In the genomic region with DNA sequence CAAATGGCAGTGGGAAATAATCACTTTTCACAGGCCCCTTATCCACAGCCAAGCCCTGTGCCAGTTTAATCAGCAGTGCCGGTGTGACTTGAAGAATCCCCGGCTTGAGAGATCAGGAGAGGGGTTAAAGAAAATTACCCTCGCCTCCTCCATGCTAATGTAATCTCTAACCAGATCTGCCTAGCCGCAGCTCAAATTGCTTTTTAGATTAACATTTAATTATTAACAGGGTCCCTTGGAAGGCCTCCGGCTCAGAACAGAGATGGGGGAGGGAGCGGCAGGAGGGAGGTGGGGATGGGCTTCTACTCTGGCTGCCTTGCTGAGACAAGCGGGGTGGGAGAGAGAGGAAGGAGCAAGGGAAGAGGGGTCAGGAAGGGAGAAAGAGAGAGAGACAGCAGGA, we compare ENCODE assay signal across 16 cellular contexts. TPM values are rescaled to one million over a fixed set of nuclear protein-coding genes. Genes with fewer than 3 reads are reported as not detected.
DNase-seq lines count a peak whose midpoint lies in the region; ATAC-seq and TF ChIP-seq lines count a peak whose summit lies in the region.
"Had no signal": no experiment of that assay in that cellular context is flagged by ENCODE, and none has a peak within 500 bp of the region (broad histone marks: within the 10 kb centered on the region; RNA-seq: fewer than 3 reads in every experiment).

No MANE protein-coding gene starts in this region.

- peaks cover 31% of the 10 kb centered on the region for H3K4me1 Mint-ChIP-seq in progenitor cell of endocrine pancreas (ENCODE audit: low read depth)

- H3K27ac Mint-ChIP-seq in progenitor cell of endocrine pancreas: peak overlapping the region; percentile 59
- H3K27ac Mint-ChIP-seq: T-helper 2 cell treated with Interferon-gamma antibody and Interleukin-4, amounts not matched to agents 5 μg/mL and 100 μg/mL, for 36 hours had no signal

- ATAC-seq in GM19463 (IDR thresholded peaks at IDR 0.05; ENCODE audit: unreplicated experiment): no peak

- peak overlapping the region; percentile 1 for H3K27ac ChIP-seq in HUES48 (ENCODE audit: low read depth, low read length)
- H3K27ac ChIP-seq in SK-N-SH (ENCODE audit: low read depth in 2 of 2, low read length in 1 of 2): peak overlapping the region in 1 of 2 experiments; percentile 66; a peak in 2 of 4 replicates
- no peak overlapping the region for H3K27ac ChIP-seq in SJCRH30
- H3K27ac ChIP-seq: cardiac muscle cell, neutrophil had no signal

- POLR2A ChIA-PET in SK-N-SH (lab: Yijun Ruan, JAX): interaction anchor here (0.7 to 1.5 kb wide), 4 partner anchors 12 to 83 kb away, joined by 3 to 4 read pairs (median 4); no protein-coding TSS in a partner anchor

- H3K9me3 Mint-ChIP-seq in progenitor cell of endocrine pancreas (ENCODE audit: low read depth): no peaks in the 10 kb centered on the region
- H3K9me3 Mint-ChIP-seq: T-helper 2 cell treated with Interferon-gamma antibody and Interleukin-4, amounts not matched to agents 5 μg/mL and 100 μg/mL, for 36 hours had no signal

- H3K4me1 ChIP-seq in HUES48 (ENCODE audit: control insufficient read depth, insufficient read depth, low read length) (peaks cover 17% of the 10 kb centered on the region), SK-N-SH (ENCODE audit: control insufficient read depth in 1 of 2, insufficient read depth in 2 of 2, low read depth in 1 of 2, low read length in 1 of 2) (peaks cover 0 to 84% of the 10 kb centered on the region in 2 experiments; a peak in 1 of 4 replicates), SJCRH30 (peaks cover 8% of the 10 kb centered on the region)

- TF ChIP-seq RAD21 in SK-N-SH (IDR thresholded peaks at IDR 0.05; ENCODE audit: low read length): no peak; the same call in 1 of the 2 replicates

- H3K36me3 ChIP-seq in HUES48 (ENCODE audit: control insufficient read depth, insufficient read depth, low read length): no peaks in the 10 kb centered on the region
- no peaks in the 10 kb centered on the region for H3K36me3 ChIP-seq in SK-N-SH (replicated peaks in 1 of 2; ENCODE audit: control insufficient read depth in 1 of 2, insufficient read depth in 2 of 2, low read length in 1 of 2)
- no peaks in the 10 kb centered on the region for H3K36me3 ChIP-seq in kidney epithelial cell (ENCODE audit: control insufficient read depth, insufficient read depth, low read length)
- no peaks in the 10 kb centered on the region for H3K36me3 ChIP-seq in SJCRH30
- H3K36me3 ChIP-seq: cardiac muscle cell, neutrophil had no signal

- peak overlapping the region; percentile 7 for H3K4me3 Mint-ChIP-seq in progenitor cell of endocrine pancreas (ENCODE audit: low read depth)
- H3K4me3 Mint-ChIP-seq: T-helper 2 cell treated with Interferon-gamma antibody and Interleukin-4, amounts not matched to agents 5 μg/mL and 100 μg/mL, for 36 hours had no signal

- TF ChIP-seq CTCF in SK-N-SH (IDR thresholded peaks at IDR 0.05): no peak
- no peak for TF ChIP-seq CTCF in kidney epithelial cell (IDR thresholded peaks at IDR 0.05; ENCODE audit: insufficient read depth, low read length, poor library complexity, severe bottlenecking)
- no peak for TF ChIP-seq CTCF in progenitor cell of endocrine pancreas (IDR thresholded peaks at IDR 0.05; ENCODE audit: unreplicated experiment)

- H3K4me3 ChIP-seq in HUES48 (ENCODE audit: low read depth, low read length) (no peak overlapping the region), SK-N-SH (ENCODE audit: low read depth in 2 of 2, low read length in 1 of 2) (no peak overlapping the region), kidney epithelial cell (ENCODE audit: low read depth, low read length) (no peak overlapping the region), SJCRH30 (no peak overlapping the region)
- H3K4me3 ChIP-seq: cardiac muscle cell had no signal

- H3K27me3 ChIP-seq in HUES48 (ENCODE audit: control insufficient read depth, insufficient read depth, low read length) (no peaks in the 10 kb centered on the region), SK-N-SH (ENCODE audit: insufficient read depth) (no peaks in the 10 kb centered on the region), kidney epithelial cell (ENCODE audit: control insufficient read depth, insufficient read depth, low read length) (peaks cover 22% of the 10 kb centered on the region), SJCRH30 (no peaks in the 10 kb centered on the region)
- H3K27me3 ChIP-seq: cardiac muscle cell had no signal

- no peaks in the 10 kb centered on the region for H3K79me2 ChIP-seq in SK-N-SH (ENCODE audit: insufficient read depth)

- peak in 1 of 2 experiments; percentile 91; a peak in 2 of 4 replicates for TF ChIP-seq EP300 in SK-N-SH (IDR thresholded peaks at IDR 0.05; ENCODE audit: borderline replicate concordance in 1 of 2, low read depth in 1 of 2, low read length in 1 of 2)

- DNase-seq in SK-N-SH (peak; percentile 71), kidney epithelial cell (ENCODE audit: low read depth) (peak; percentile 32), progenitor cell of endocrine pancreas (ENCODE audit: low spot score, unreplicated experiment) (peak; percentile 10), ureter (ENCODE audit: low spot score) (no peak), SJCRH30 (no peak)
- DNase-seq: activated CD4-positive, alpha-beta T cell treated with anti-CD3 and anti-CD28 coated beads for 4 hours; effector CD8-positive, alpha-beta T cell; mammary epithelial cell; NCI-H2107; SHP77; stimulated activated CD4-positive, alpha-beta T cell treated with anti-CD3 and anti-CD28 coated beads, Interleukin-4, amount 100 ng/mL, for 24 hours had no signal

- peaks cover 24% of the 10 kb centered on the region for H3K27me3 Mint-ChIP-seq in progenitor cell of endocrine pancreas

- no peaks in the 10 kb centered on the region for H3F3A ChIP-seq in SK-N-SH (replicated peaks; ENCODE audit: insufficient read depth)

- no peaks in the 10 kb centered on the region for H3K9me2 ChIP-seq in SK-N-SH

- H3K4me2 ChIP-seq in SK-N-SH: no peak overlapping the region

- WGBS in SK-N-SH (ENCODE audit: low lambda C conversion rate): 44% methylated on average over 7 of the region's 7 CpGs

- CTCF ChIA-PET in SK-N-SH (lab: Yijun Ruan, JAX): interaction anchor here (1.1 to 3.3 kb wide), 4 partner anchors 15 to 140 kb away, joined by 4 to 16 read pairs (median 8); no protein-coding TSS in a partner anchor

- 0 out of 2 replicates have a peak, but pooled peaks cover 5% of the 10 kb centered on the region for H4K20me1 ChIP-seq in SK-N-SH (ENCODE audit: insufficient read depth)

- H3K9ac ChIP-seq in HUES48 (ENCODE audit: low read depth, low read length) (no peak overlapping the region), SK-N-SH (no peak overlapping the region)

- H3K9me3 ChIP-seq in HUES48 (ENCODE audit: control insufficient read depth, insufficient read depth, low read length) (no peaks in the 10 kb centered on the region), SK-N-SH (no peaks in the 10 kb centered on the region), SJCRH30 (replicated peaks) (no peaks in the 10 kb centered on the region)
- H3K9me3 ChIP-seq: neutrophil had no signal

- no peak overlapping the region for H2AFZ ChIP-seq in SK-N-SH (ENCODE audit: low read depth)

- H3K36me3 Mint-ChIP-seq in progenitor cell of endocrine pancreas (ENCODE audit: insufficient read depth): no peaks in the 10 kb centered on the region

TF ChIP-seq in SK-N-SH, 30 proteins besides CTCF, POLR2A, EP300 and RAD21:
- TF ChIP-seq SMC3 (IDR thresholded peaks at IDR 0.05; ENCODE audit: low read depth, low read length): no peak
- TF ChIP-seq GATA2 (CRISPR knock-in tag; IDR thresholded peaks at IDR 0.05): peak; percentile 89
- TF ChIP-seq CHD2 (IDR thresholded peaks at IDR 0.05; ENCODE audit: low read length, partially characterized antibody): peak; percentile 81
- TF ChIP-seq MXI1 (IDR thresholded peaks at IDR 0.05; ENCODE audit: low read depth, low read length): peak; percentile 48; the same call in 1 of the 2 replicates
- TF ChIP-seq, protein P1, sequence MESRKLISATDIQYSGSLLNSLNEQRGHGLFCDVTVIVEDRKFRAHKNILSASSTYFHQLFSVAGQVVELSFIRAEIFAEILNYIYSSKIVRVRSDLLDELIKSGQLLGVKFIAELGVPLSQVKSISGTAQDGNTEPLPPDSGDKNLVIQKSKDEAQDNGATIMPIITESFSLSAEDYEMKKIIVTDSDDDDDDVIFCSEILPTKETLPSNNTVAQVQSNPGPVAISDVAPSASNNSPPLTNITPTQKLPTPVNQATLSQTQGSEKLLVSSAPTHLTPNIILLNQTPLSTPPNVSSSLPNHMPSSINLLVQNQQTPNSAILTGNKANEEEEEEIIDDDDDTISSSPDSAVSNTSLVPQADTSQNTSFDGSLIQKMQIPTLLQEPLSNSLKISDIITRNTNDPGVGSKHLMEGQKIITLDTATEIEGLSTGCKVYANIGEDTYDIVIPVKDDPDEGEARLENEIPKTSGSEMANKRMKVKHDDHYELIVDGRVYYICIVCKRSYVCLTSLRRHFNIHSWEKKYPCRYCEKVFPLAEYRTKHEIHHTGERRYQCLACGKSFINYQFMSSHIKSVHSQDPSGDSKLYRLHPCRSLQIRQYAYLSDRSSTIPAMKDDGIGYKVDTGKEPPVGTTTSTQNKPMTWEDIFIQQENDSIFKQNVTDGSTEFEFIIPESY (IDR thresholded peaks at IDR 0.05; ENCODE audit: borderline replicate concordance, low read depth): no peak
- peak; percentile 93 for TF ChIP-seq RCOR1 (IDR thresholded peaks at IDR 0.05; ENCODE audit: low read length)

RNA-seq across cellular contexts. Expression of a gene that starts 24.0 kb away (rescaled TPM):
- polyA plus RNA-seq in SK-N-SH (2012; rRNA removed): 1.6 and 4.2 TPM in 2 replicates
- 1.7 and 4.1 TPM in 2 replicates for polyA plus RNA-seq in SK-N-SH (2012; cell fraction: cytosol; rRNA removed)
- 1.6 and 3.1 TPM in 2 replicates for polyA plus RNA-seq in SK-N-SH (2012; cell fraction: nucleus; rRNA removed)
- total RNA-seq in kidney epithelial cell: 0.58 and 1.1 TPM in 2 replicates
- total RNA-seq in progenitor cell of endocrine pancreas: 11.6 and 12.7 TPM in 2 replicates
- total RNA-seq in ureter: 0.73 TPM
- total RNA-seq in SJCRH30 (2014; rRNA removed; shearing (Covaris generic)): 17.5 and 18.9 TPM in 2 replicates

Comparison
In these comparisons a context has a peak if more than half of its experiments do, and no peak if none do; other contexts are left out.
1. DNase-seq: peak in SK-N-SH (single experiment), kidney epithelial cell (single experiment) and progenitor cell of endocrine pancreas (single experiment); none in ureter (single experiment) and SJCRH30 (0 of 2).